26 cellular contexts compared by ENCODE assay signal in the genomic region with DNA sequence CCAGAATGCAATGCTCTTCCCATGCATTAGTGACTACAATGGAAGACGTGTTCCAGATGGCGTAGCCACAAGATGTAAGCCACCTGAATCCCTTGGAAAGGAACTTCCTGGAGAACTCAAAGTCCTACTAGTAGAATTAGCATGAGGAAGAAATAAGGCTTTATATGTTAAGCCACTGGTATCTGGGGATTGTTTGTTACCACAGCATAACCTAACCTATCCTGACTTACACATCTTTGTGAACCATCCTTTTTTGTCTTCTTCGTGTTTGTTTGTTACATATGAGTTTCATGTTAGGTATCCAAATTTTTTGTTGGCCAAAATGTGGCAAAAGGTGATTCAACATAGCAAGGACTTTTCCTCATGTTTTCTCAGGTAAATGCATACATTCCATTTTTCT.
"Had no signal": no experiment of that assay in that cellular context is flagged by ENCODE, and none has a peak within 500 bp of the region (broad histone marks: within the 10 kb centered on the region; RNA-seq: fewer than 3 reads in every experiment).

No MANE protein-coding gene starts in this region.

- H3K27ac ChIP-seq: colonic mucosa, epithelial cell of prostate, esophagus squamous epithelium, gastrocnemius medialis, heart right ventricle, left lung, lower lobe of right lung had no signal

- H3K4me1 ChIP-seq: colonic mucosa, esophagus squamous epithelium, heart right ventricle, left lung, lower lobe of right lung had no signal

- H3K4me3 ChIP-seq: colonic mucosa, esophagus squamous epithelium, gastrocnemius medialis, heart right ventricle, left lung, lower lobe of right lung had no signal

- FAIRE-seq: endometrium, islet of Langerhans, keratinocyte had no signal

- H3K9me3 ChIP-seq: colonic mucosa, esophagus squamous epithelium, gastrocnemius medialis, left lung, lower lobe of right lung had no signal

- ATAC-seq: effector memory CD8-positive, alpha-beta T cell; esophagus mucosa; gastrocnemius medialis; heart right ventricle; left cardiac atrium; left lung; left ventricle myocardium superior; lower lobe of right lung; naive thymus-derived CD4-positive, alpha-beta T cell had no signal

- H3K36me3 ChIP-seq: colonic mucosa, esophagus squamous epithelium, gastrocnemius medialis, heart right ventricle, left lung, lower lobe of right lung had no signal

- DNase-seq: colonic mucosa; cortex of kidney; effector CD8-positive, alpha-beta T cell; effector memory CD8-positive, alpha-beta T cell; endodermal cell; erythroblast; esophagus squamous epithelium; foreskin fibroblast; foreskin melanocyte; gastrocnemius medialis; glutamatergic neuron; head of caudate nucleus; heart right ventricle; hippocampal formation; left cardiac atrium; left lung; left ventricle myocardium superior; lower lobe of right lung; mesendoderm; midbrain; naive thymus-derived CD4-positive, alpha-beta T cell had no signal

- H3K27me3 ChIP-seq: colonic mucosa, esophagus squamous epithelium, gastrocnemius medialis, left lung had no signal
